35 cellular contexts compared by ENCODE assay signal in genomic region chr1:229993894-229994293, GRCh38.
"Had no signal": no experiment of that assay in that cellular context is flagged by ENCODE, and none has a peak within 500 bp of the region (broad histone marks: within the 10 kb centered on the region; RNA-seq: fewer than 3 reads in every experiment).

No MANE protein-coding gene starts in this region.

- H3K36me3 Mint-ChIP-seq: activated CD4-positive, alpha-beta memory T cell treated with anti-CD3 and anti-CD28 coated beads for 36 hours; activated naive CD4-positive, alpha-beta T cell treated with anti-CD3 and anti-CD28 coated beads, Interleukin-2, amount 50 U/mL, for 72 hours; activated naive CD8-positive, alpha-beta T cell treated with anti-CD3 and anti-CD28 coated beads for 36 hours had no signal

- H3K4me3 ChIP-seq: adrenal gland, body of pancreas, breast epithelium had no signal

- H3K27ac Mint-ChIP-seq: activated B cell treated with CpG ODN at 0.5 μM for 24 hours; activated CD4-positive, alpha-beta memory T cell treated with anti-CD3 and anti-CD28 coated beads for 36 hours; activated CD4-positive, alpha-beta T cell treated with anti-CD3 and anti-CD28 coated beads, Interleukin-2, amount 10 ng/mL, durations not matched to agents 24 days and 14 days; activated CD8-positive, alpha-beta T cell treated with anti-CD3 and anti-CD28 coated beads for 36 hours; activated naive CD4-positive, alpha-beta T cell treated with anti-CD3 and anti-CD28 coated beads for 36 hours; activated naive CD8-positive, alpha-beta T cell treated with anti-CD3 and anti-CD28 coated beads for 36 hours; activated T-cell treated with anti-CD3 and anti-CD28 coated beads, Interleukin-2, amount 50 U/mL, for 72 hours; activated T-helper 1 cell treated with anti-CD3 and anti-CD28 coated beads, Interleukin-12 subunit alpha, Interleukin-12 subunit beta, Interleukin-2, Interleukin-4 antibody, amounts not matched to agents 30 ng/mL and 10 ng/mL and 1 ng/mL, durations not matched to agents 14 hours and 24 hours and 36 hours; activated T-helper 17 cell treated with anti-CD3 and anti-CD28 coated beads, Interleukin-2, amount 50 U/mL, for 72 hours; T-helper 1 cell treated with Interleukin-12 subunit alpha and Interleukin-12 subunit beta and Interleukin-4 antibody, amounts not matched to agents 30 μg/mL and 1 μg/mL, for 36 hours; T-helper 2 cell treated with Interferon-gamma antibody and Interleukin-4, amounts not matched to agents 5 μg/mL and 100 μg/mL, for 36 hours had no signal

- H3K4me1 ChIP-seq: breast epithelium had no signal

- ATAC-seq: activated T-cell treated with anti-CD3 and anti-CD28 coated beads, Interleukin-2, amount 50 U/mL, for 72 hours; activated T-helper 17 cell treated with anti-CD3 and anti-CD28 coated beads, Interleukin-2, amount 50 U/mL, for 72 hours; body of pancreas had no signal

- H3K4me3 Mint-ChIP-seq: activated B cell treated with CpG ODN at 0.5 μM for 24 hours; activated CD4-positive, alpha-beta memory T cell treated with anti-CD3 and anti-CD28 coated beads for 36 hours; activated CD4-positive, alpha-beta T cell treated with anti-CD3 and anti-CD28 coated beads, Interleukin-2, amount 10 ng/mL, durations not matched to agents 24 days and 14 days; activated CD8-positive, alpha-beta T cell treated with anti-CD3 and anti-CD28 coated beads for 36 hours; activated naive CD4-positive, alpha-beta T cell treated with anti-CD3 and anti-CD28 coated beads for 36 hours; activated naive CD8-positive, alpha-beta T cell treated with anti-CD3 and anti-CD28 coated beads for 36 hours; activated T-cell treated with anti-CD3 and anti-CD28 coated beads, Interleukin-2, amount 50 U/mL, for 4 hours; activated T-cell treated with anti-CD3 and anti-CD28 coated beads, Interleukin-2, amount 50 U/mL, for 72 hours; activated T-helper 1 cell treated with anti-CD3 and anti-CD28 coated beads, Interleukin-12 subunit alpha, Interleukin-12 subunit beta, Interleukin-2, Interleukin-4 antibody, amounts not matched to agents 30 ng/mL and 10 ng/mL and 1 ng/mL, durations not matched to agents 14 hours and 24 hours and 36 hours; activated T-helper 17 cell treated with anti-CD3 and anti-CD28 coated beads, Interleukin-2, amount 50 U/mL, for 72 hours; T-helper 1 cell treated with Interleukin-12 subunit alpha and Interleukin-12 subunit beta and Interleukin-4 antibody, amounts not matched to agents 30 μg/mL and 1 μg/mL, for 36 hours; T-helper 2 cell treated with Interferon-gamma antibody and Interleukin-4, amounts not matched to agents 5 μg/mL and 100 μg/mL, for 36 hours had no signal

- DNase-seq: activated B cell treated with CpG ODN at 0.5 μM for 24 hours; activated CD4-positive, alpha-beta memory T cell treated with anti-CD3 and anti-CD28 coated beads for 36 hours; activated CD4-positive, alpha-beta T cell treated with anti-CD3 and anti-CD28 coated beads for 4 hours; activated CD4-positive, alpha-beta T cell treated with anti-CD3 and anti-CD28 coated beads, Interleukin-2, amount 10 ng/mL, durations not matched to agents 24 days and 14 days; activated CD4-positive, alpha-beta T cell treated with anti-CD3 and anti-CD28 coated beads, Interleukin-2, amount 50 U/mL, for 1 hour; activated CD4-positive, alpha-beta T cell treated with anti-CD3 and anti-CD28 coated beads, Interleukin-2, amount 50 U/mL, for 4 hours; activated CD4-positive, CD25-positive, alpha-beta regulatory T cell treated with anti-CD3 and anti-CD28 coated beads, Interleukin-2, amount 50 U/mL, for 72 hours; activated CD8-positive, alpha-beta memory T cell treated with anti-CD3 and anti-CD28 coated beads, Interleukin-2, amount 50 U/mL, for 4 hours; activated CD8-positive, alpha-beta T cell treated with anti-CD3 and anti-CD28 coated beads for 36 hours; activated effector memory CD4-positive, alpha-beta T cell treated with anti-CD3 and anti-CD28 coated beads, Interleukin-2, amount 50 U/mL, for 16 hours; activated gamma-delta T cell treated with Interleukin-2 at 50 U/mL for 16 hours; activated naive CD4-positive, alpha-beta T cell; activated naive CD4-positive, alpha-beta T cell treated with anti-CD3 and anti-CD28 coated beads for 36 hours; activated naive CD4-positive, alpha-beta T cell treated with anti-CD3 and anti-CD28 coated beads, Interleukin-2, amount 50 U/mL, for 16 hours; activated naive CD8-positive, alpha-beta T cell treated with anti-CD3 and anti-CD28 coated beads for 36 hours; activated T-cell treated with anti-CD3 and anti-CD28 coated beads for 4 hours; activated T-cell treated with anti-CD3 and anti-CD28 coated beads, Interleukin-2, amount 50 U/mL, for 1 hour; activated T-cell treated with anti-CD3 and anti-CD28 coated beads, Interleukin-2, amount 50 U/mL, for 4 hours; activated T-cell treated with anti-CD3 and anti-CD28 coated beads, Interleukin-2, amount 50 U/mL, for 72 hours; adrenal gland; amniotic stem cell; aorta; body of pancreas; brain microvascular endothelial cell; central memory CD4-positive, alpha-beta T cell; T-helper 1 cell; T-helper 2 cell; T-helper 9 cell had no signal

- H3K9me3 Mint-ChIP-seq: activated B cell treated with CpG ODN at 0.5 μM for 24 hours; activated CD4-positive, alpha-beta memory T cell treated with anti-CD3 and anti-CD28 coated beads for 36 hours; activated CD4-positive, alpha-beta T cell treated with anti-CD3 and anti-CD28 coated beads, Interleukin-2, amount 10 ng/mL, durations not matched to agents 24 days and 14 days; activated CD8-positive, alpha-beta T cell treated with anti-CD3 and anti-CD28 coated beads for 36 hours; activated naive CD4-positive, alpha-beta T cell treated with anti-CD3 and anti-CD28 coated beads for 36 hours; activated naive CD4-positive, alpha-beta T cell treated with anti-CD3 and anti-CD28 coated beads, Interleukin-2, amount 50 U/mL, for 72 hours; activated naive CD8-positive, alpha-beta T cell treated with anti-CD3 and anti-CD28 coated beads for 36 hours; activated T-cell treated with anti-CD3 and anti-CD28 coated beads, Interleukin-2, amount 50 U/mL, for 4 hours; activated T-cell treated with anti-CD3 and anti-CD28 coated beads, Interleukin-2, amount 50 U/mL, for 72 hours; activated T-helper 1 cell treated with anti-CD3 and anti-CD28 coated beads, Interleukin-12 subunit alpha, Interleukin-12 subunit beta, Interleukin-2, Interleukin-4 antibody, amounts not matched to agents 30 ng/mL and 10 ng/mL and 1 ng/mL, durations not matched to agents 14 hours and 24 hours and 36 hours; activated T-helper 17 cell treated with anti-CD3 and anti-CD28 coated beads, Interleukin-2, amount 50 U/mL, for 72 hours; T-helper 1 cell treated with Interleukin-12 subunit alpha and Interleukin-12 subunit beta and Interleukin-4 antibody, amounts not matched to agents 30 μg/mL and 1 μg/mL, for 36 hours; T-helper 2 cell treated with Interferon-gamma antibody and Interleukin-4, amounts not matched to agents 5 μg/mL and 100 μg/mL, for 36 hours had no signal

- H3K27ac ChIP-seq: adrenal gland, body of pancreas, brain microvascular endothelial cell, breast epithelium, VCaP had no signal

- H3K27me3 Mint-ChIP-seq: activated B cell treated with CpG ODN at 0.5 μM for 24 hours; activated CD4-positive, alpha-beta memory T cell treated with anti-CD3 and anti-CD28 coated beads for 36 hours; activated CD4-positive, alpha-beta T cell treated with anti-CD3 and anti-CD28 coated beads, Interleukin-2, amount 10 ng/mL, durations not matched to agents 24 days and 14 days; activated CD8-positive, alpha-beta T cell treated with anti-CD3 and anti-CD28 coated beads for 36 hours; activated naive CD8-positive, alpha-beta T cell treated with anti-CD3 and anti-CD28 coated beads for 36 hours; activated T-helper 17 cell treated with anti-CD3 and anti-CD28 coated beads, Interleukin-2, amount 50 U/mL, for 72 hours had no signal

- H3K4me1 Mint-ChIP-seq: activated T-helper 17 cell treated with anti-CD3 and anti-CD28 coated beads, Interleukin-2, amount 50 U/mL, for 72 hours had no signal

- H3K36me3 ChIP-seq: adrenal gland, brain microvascular endothelial cell, breast epithelium had no signal

- H3K9me3 ChIP-seq: adrenal gland, body of pancreas, breast epithelium had no signal

- H3K27me3 ChIP-seq: adrenal gland, body of pancreas, brain microvascular endothelial cell, breast epithelium had no signal
